1 cellular context compared by ENCODE assay signal in the genomic region with DNA sequence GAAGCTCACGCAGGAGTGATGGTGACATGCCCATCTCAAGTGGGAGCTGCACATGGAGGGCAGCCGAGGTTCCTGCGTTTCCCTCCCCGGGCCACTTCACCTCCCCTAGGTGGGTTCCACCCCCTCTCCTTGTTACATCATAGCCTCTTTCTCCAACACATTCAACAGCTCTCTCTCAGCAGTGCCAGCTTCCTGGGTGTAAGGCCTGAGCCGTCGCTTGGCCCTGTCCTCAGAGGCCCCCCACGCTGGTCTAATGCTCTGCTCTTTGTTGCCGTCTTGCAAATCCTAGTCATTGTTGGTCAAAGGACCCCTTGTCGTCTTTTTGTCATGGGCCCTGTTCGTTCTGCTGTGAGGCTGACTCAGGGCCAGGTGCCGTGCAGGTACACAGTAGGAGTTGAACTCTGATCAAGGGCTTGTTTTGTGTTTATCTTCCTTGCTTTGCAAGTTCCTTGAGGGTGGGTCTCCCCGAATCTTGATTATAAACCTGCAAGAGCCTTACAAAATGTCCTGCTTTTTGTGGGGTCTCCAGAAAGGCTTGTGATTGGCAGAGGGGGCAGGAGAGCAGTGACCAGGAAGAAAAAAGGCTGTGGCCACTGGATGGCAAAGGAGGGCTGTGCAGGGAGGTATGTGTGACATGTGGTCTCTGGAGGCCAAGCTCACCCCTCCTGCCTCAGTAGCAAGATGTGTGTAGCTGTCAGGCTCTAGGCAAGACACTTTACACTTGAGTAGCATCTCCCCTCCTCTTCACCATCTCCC.
TF ChIP-seq lines count a peak whose summit lies in the region.

No MANE protein-coding gene starts in this region.

TF ChIP-seq in HepG2, 621 proteins besides CTCF, POLR2A, EP300 and RAD21 (continues in another document):
- no peak for TF ChIP-seq MZF1 (CRISPR knock-in tag; IDR thresholded peaks at IDR 0.05; ENCODE audit: borderline replicate concordance)
- TF ChIP-seq ZNF75D (CRISPR knock-in tag; IDR thresholded peaks at IDR 0.05; ENCODE audit: borderline replicate concordance), result no peak
- no peak for TF ChIP-seq IRF2 (CRISPR knock-in tag; IDR thresholded peaks at IDR 0.05)
- no peak for TF ChIP-seq RBM22 (optimal IDR thresholded peaks at IDR 0.05; ENCODE audit: low read length)
- TF ChIP-seq ZSCAN30 (CRISPR knock-in tag; IDR thresholded peaks at IDR 0.05), result no peak
- TF ChIP-seq ERF (CRISPR knock-in tag; IDR thresholded peaks at IDR 0.05), result no peak
- TF ChIP-seq RCOR2 (CRISPR knock-in tag; IDR thresholded peaks at IDR 0.05), result no peak
- no peak for TF ChIP-seq ZBTB8A (CRISPR knock-in tag; IDR thresholded peaks at IDR 0.05; ENCODE audit: borderline replicate concordance, low read depth)
- TF ChIP-seq MEIS1 (CRISPR knock-in tag; IDR thresholded peaks at IDR 0.05; ENCODE audit: borderline replicate concordance), result no peak
- TF ChIP-seq ZNF431 (CRISPR knock-in tag; IDR thresholded peaks at IDR 0.05; ENCODE audit: borderline replicate concordance, low read depth), result no peak
- TF ChIP-seq TEAD2 (CRISPR knock-in tag; IDR thresholded peaks at IDR 0.05), result no peak
- TF ChIP-seq MTF1 (CRISPR knock-in tag; IDR thresholded peaks at IDR 0.05), result no peak
- TF ChIP-seq, protein P1, sequence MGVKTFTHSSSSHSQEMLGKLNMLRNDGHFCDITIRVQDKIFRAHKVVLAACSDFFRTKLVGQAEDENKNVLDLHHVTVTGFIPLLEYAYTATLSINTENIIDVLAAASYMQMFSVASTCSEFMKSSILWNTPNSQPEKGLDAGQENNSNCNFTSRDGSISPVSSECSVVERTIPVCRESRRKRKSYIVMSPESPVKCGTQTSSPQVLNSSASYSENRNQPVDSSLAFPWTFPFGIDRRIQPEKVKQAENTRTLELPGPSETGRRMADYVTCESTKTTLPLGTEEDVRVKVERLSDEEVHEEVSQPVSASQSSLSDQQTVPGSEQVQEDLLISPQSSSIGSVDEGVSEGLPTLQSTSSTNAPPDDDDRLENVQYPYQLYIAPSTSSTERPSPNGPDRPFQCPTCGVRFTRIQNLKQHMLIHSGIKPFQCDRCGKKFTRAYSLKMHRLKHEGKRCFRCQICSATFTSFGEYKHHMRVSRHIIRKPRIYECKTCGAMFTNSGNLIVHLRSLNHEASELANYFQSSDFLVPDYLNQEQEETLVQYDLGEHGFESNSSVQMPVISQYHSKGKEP (CRISPR knock-in tag; IDR thresholded peaks at IDR 0.05), result no peak
- TF ChIP-seq FOXA3 (CRISPR knock-in tag; IDR thresholded peaks at IDR 0.05), result no peak
- TF ChIP-seq GPN1 (CRISPR knock-in tag; IDR thresholded peaks at IDR 0.05; ENCODE audit: borderline replicate concordance), result no peak
- 0 out of 2 replicates have a peak, but pooled peaks have one; percentile 1 for TF ChIP-seq NR2C2 (CRISPR knock-in tag; IDR thresholded peaks at IDR 0.05; ENCODE audit: borderline replicate concordance)
- 0 out of 2 replicates have a peak, but pooled peaks have one; percentile 49 for TF ChIP-seq DR1 (CRISPR knock-in tag; IDR thresholded peaks at IDR 0.05)
- no peak for TF ChIP-seq HNRNPLL (IDR thresholded peaks at IDR 0.05; ENCODE audit: low read depth, low read length, poor library complexity, severe bottlenecking)
- no peak for TF ChIP-seq ZNF180 (CRISPR knock-in tag; IDR thresholded peaks at IDR 0.05; ENCODE audit: borderline replicate concordance, low read depth)
- TF ChIP-seq GATAD1 (CRISPR knock-in tag; IDR thresholded peaks at IDR 0.05), result no peak
- TF ChIP-seq, protein P2, sequence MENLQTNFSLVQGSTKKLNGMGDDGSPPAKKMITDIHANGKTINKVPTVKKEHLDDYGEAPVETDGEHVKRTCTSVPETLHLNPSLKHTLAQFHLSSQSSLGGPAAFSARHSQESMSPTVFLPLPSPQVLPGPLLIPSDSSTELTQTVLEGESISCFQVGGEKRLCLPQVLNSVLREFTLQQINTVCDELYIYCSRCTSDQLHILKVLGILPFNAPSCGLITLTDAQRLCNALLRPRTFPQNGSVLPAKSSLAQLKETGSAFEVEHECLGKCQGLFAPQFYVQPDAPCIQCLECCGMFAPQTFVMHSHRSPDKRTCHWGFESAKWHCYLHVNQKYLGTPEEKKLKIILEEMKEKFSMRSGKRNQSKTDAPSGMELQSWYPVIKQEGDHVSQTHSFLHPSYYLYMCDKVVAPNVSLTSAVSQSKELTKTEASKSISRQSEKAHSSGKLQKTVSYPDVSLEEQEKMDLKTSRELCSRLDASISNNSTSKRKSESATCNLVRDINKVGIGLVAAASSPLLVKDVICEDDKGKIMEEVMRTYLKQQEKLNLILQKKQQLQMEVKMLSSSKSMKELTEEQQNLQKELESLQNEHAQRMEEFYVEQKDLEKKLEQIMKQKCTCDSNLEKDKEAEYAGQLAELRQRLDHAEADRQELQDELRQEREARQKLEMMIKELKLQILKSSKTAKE (CRISPR knock-in tag; IDR thresholded peaks at IDR 0.05; ENCODE audit: borderline replicate concordance), result no peak
- no peak for TF ChIP-seq MIER3 (CRISPR knock-in tag; IDR thresholded peaks at IDR 0.05; ENCODE audit: borderline replicate concordance)
- no peak for TF ChIP-seq GABPB1 (CRISPR knock-in tag; IDR thresholded peaks at IDR 0.05)
- TF ChIP-seq ZNF296 (CRISPR knock-in tag; conservative IDR thresholded peaks at IDR 0.05), result no peak
- TF ChIP-seq, protein P3, sequence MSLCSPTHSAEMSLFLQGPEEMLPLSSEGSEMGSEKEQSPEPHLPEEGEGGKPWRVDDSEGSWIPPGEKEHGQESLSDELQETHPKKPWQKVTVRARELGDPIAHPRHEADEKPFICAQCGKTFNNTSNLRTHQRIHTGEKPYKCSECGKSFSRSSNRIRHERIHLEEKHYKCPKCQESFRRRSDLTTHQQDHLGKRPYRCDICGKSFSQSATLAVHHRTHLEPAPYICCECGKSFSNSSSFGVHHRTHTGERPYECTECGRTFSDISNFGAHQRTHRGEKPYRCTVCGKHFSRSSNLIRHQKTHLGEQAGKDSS (CRISPR knock-in tag; IDR thresholded peaks at IDR 0.05; ENCODE audit: borderline replicate concordance, low read depth), result no peak
- no peak for TF ChIP-seq RARA (CRISPR knock-in tag; IDR thresholded peaks at IDR 0.05)
- TF ChIP-seq ZBTB20 (CRISPR knock-in tag; IDR thresholded peaks at IDR 0.05; ENCODE audit: borderline replicate concordance, low read depth), result no peak
- TF ChIP-seq MYC (CRISPR knock-in tag; IDR thresholded peaks at IDR 0.05; ENCODE audit: borderline replicate concordance), result 0 out of 2 replicates have a peak, but pooled peaks have one; percentile 30
- TF ChIP-seq ATF7 (IDR thresholded peaks at IDR 0.05), result no peak
- TF ChIP-seq ATF7 (CRISPR knock-in tag; IDR thresholded peaks at IDR 0.05), result no peak
- TF ChIP-seq ARHGAP35 (CRISPR knock-in tag; IDR thresholded peaks at IDR 0.05; ENCODE audit: borderline replicate concordance), result no peak
- 0 out of 2 replicates have a peak, but pooled peaks have one; percentile 28 for TF ChIP-seq SRY (CRISPR knock-in tag; IDR thresholded peaks at IDR 0.05)
- TF ChIP-seq, protein P4, sequence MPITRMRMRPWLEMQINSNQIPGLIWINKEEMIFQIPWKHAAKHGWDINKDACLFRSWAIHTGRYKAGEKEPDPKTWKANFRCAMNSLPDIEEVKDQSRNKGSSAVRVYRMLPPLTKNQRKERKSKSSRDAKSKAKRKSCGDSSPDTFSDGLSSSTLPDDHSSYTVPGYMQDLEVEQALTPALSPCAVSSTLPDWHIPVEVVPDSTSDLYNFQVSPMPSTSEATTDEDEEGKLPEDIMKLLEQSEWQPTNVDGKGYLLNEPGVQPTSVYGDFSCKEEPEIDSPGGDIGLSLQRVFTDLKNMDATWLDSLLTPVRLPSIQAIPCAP (CRISPR knock-in tag; IDR thresholded peaks at IDR 0.05; ENCODE audit: low read depth), result no peak
- no peak for TF ChIP-seq NFRKB (IDR thresholded peaks at IDR 0.05)
- TF ChIP-seq KLF12 (CRISPR knock-in tag; IDR thresholded peaks at IDR 0.05; ENCODE audit: borderline replicate concordance), result no peak
- no peak for TF ChIP-seq KDM2A (CRISPR knock-in tag; IDR thresholded peaks at IDR 0.05; ENCODE audit: borderline replicate concordance, low read depth)
- TF ChIP-seq, protein P5, sequence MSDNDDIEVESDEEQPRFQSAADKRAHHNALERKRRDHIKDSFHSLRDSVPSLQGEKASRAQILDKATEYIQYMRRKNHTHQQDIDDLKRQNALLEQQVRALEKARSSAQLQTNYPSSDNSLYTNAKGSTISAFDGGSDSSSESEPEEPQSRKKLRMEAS (IDR thresholded peaks at IDR 0.05), result no peak; the same call in 1 of the 2 replicates
- no peak for TF ChIP-seq CBX1 (IDR thresholded peaks at IDR 0.05; ENCODE audit: low read depth)
- no peak for TF ChIP-seq ZNF589 (CRISPR knock-in tag; conservative IDR thresholded peaks at IDR 0.05)
- no peak for TF ChIP-seq SNAI1 (CRISPR knock-in tag; IDR thresholded peaks at IDR 0.05; ENCODE audit: borderline replicate concordance)
- TF ChIP-seq KDM1A (CRISPR knock-in tag; IDR thresholded peaks at IDR 0.05), result no peak
- TF ChIP-seq, protein P6, sequence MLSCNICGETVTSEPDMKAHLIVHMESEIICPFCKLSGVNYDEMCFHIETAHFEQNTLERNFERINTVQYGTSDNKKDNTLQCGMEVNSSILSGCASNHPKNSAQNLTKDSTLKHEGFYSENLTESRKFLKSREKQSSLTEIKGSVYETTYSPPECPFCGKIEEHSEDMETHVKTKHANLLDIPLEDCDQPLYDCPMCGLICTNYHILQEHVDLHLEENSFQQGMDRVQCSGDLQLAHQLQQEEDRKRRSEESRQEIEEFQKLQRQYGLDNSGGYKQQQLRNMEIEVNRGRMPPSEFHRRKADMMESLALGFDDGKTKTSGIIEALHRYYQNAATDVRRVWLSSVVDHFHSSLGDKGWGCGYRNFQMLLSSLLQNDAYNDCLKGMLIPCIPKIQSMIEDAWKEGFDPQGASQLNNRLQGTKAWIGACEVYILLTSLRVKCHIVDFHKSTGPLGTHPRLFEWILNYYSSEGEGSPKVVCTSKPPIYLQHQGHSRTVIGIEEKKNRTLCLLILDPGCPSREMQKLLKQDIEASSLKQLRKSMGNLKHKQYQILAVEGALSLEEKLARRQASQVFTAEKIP (CRISPR knock-in tag; IDR thresholded peaks at IDR 0.05; ENCODE audit: borderline replicate concordance), result no peak
- TF ChIP-seq, protein P7, sequence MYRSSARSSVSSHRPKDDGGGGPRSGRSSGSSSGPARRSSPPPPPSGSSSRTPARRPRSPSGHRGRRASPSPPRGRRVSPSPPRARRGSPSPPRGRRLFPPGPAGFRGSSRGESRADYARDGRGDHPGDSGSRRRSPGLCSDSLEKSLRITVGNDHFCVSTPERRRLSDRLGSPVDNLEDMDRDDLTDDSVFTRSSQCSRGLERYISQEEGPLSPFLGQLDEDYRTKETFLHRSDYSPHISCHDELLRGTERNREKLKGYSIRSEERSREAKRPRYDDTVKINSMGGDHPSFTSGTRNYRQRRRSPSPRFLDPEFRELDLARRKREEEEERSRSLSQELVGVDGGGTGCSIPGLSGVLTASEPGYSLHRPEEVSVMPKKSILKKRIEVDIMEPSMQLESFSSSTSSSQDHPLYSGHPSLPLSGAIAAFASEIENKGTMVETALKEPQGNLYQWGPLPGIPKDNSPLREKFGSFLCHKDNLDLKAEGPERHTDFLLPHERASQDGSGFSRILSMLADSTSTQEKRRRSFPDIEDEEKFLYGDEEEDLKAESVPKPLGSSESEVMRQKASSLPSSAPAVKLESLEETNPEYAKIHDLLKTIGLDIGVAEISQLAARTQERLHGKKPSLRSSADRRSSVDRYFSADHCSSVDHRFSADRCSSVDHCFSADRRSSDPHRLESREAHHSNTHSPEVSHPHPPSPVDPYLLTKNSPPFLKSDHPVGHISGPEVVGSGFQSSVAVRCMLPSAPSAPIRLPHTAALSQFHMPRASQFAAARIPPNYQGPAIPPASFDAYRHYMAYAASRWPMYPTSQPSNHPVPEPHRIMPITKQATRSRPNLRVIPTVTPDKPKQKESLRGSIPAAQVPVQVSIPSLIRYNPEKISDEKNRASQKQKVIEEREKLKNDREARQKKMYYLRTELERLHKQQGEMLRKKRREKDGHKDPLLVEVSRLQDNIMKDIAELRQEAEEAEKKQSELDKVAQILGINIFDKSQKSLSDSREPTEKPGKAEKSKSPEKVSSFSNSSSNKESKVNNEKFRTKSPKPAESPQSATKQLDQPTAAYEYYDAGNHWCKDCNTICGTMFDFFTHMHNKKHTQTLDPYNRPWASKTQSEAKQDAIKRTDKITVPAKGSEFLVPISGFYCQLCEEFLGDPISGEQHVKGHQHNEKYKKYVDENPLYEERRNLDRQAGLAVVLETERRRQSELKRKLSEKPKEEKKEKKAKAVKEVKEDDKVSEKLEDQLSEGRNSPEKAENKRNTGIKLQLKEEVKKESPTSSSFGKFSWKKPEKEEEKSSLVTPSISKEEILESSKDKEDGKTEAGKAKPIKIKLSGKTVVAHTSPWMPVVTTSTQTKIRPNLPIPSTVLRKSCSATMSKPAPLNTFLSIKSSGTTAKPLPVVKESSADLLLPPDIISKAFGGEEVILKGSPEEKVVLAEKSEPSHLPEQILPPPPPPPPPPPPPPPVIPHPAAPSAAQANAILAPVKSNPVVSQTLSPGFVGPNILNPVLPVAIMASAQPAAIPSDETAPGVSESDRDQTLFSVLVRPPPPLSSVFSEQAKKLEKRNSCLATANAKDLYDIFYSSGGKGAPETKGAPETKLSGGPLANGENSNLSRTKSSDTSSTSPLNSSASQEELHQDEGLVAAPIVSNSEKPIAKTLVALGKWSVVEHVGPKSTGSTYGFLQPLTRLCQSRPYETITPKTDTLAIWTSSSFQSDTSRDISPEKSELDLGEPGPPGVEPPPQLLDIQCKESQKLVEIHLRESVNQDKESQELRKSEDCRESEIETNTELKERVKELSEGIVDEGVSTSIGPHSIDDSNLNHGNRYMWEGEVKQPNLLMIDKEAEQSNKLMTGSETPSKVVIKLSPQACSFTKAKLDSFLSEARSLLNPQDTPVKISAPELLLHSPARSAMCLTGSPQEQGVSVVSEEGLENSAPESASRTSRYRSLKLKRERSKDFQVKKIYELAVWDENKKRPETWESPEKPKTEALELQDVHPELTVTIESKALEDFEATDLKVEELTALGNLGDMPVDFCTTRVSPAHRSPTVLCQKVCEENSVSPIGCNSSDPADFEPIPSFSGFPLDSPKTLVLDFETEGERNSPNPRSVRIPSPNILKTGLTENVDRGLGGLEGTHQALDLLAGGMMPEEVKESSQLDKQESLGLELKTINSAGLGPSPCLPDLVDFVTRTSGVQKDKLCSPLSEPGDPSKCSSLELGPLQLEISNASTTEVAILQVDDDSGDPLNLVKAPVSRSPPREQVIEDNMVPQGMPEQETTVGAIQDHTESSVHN (CRISPR knock-in tag; IDR thresholded peaks at IDR 0.05), result no peak
- TF ChIP-seq ZNF138 (CRISPR knock-in tag; IDR thresholded peaks at IDR 0.05; ENCODE audit: low read depth), result no peak
